In genomic region chr2:84856785-84857184, GRCh38 we compare ENCODE assay signal across 1 cellular context.
TF ChIP-seq lines count a peak whose summit lies in the region.

No MANE protein-coding gene starts in this region.

TF ChIP-seq in GM23338, 12 proteins besides CTCF, POLR2A, EP300 and RAD21 (continued from another document):
- TF ChIP-seq ZNF462 (CRISPR knock-in tag; IDR thresholded peaks at IDR 0.05) (no peak), ETS1 (IDR thresholded peaks at IDR 0.05) (no peak)
